Comparison of ENCODE assay signal across 11 cellular contexts in genomic region chr16:27174007-27174406, GRCh38. TPM values are rescaled to one million over a fixed set of nuclear protein-coding genes. Genes with fewer than 3 reads are reported as not detected.
DNase-seq lines count a peak whose midpoint lies in the region; TF ChIP-seq lines count a peak whose summit lies in the region.
"Had no signal": no experiment of that assay in that cellular context is flagged by ENCODE, and none has a peak within 500 bp of the region (broad histone marks: within the 10 kb centered on the region; RNA-seq: fewer than 3 reads in every experiment).

No MANE protein-coding gene starts in this region.

- in situ Hi-C loops in GM13976 (cut with MboI; ENCODE audit: low sequenced_read_pairs, unreplicated experiment): loop anchor here (10.0 kb wide), 2 partner anchors 201 to 281 kb away; no protein-coding TSS in a partner anchor

- no peaks in the 10 kb centered on the region for H3K9me3 ChIP-seq in BE2C
- H3K9me3 ChIP-seq: suprapubic skin had no signal

- DNase-seq in BE2C (peak; percentile 24), NCI-H146 treated with DMSO at 0.1 percent for 48 hours (lab: John Stamatoyannopoulos, UW; ENCODE audit: unreplicated experiment) (peak; percentile 30), GM13976 (ENCODE audit: low spot score) (no peak), NCI-H446 (lab: John Stamatoyannopoulos, UW) (no peak), NCI-H187 (lab: John Stamatoyannopoulos, UW) (no peak), NCI-H345 (lab: John Stamatoyannopoulos, UW) (no peak)
- DNase-seq in activated CD4-positive, alpha-beta T cell treated with anti-CD3 and anti-CD28 coated beads for 4 hours: peak; percentile 45 to 46
- DNase-seq in effector CD4-positive, alpha-beta T cell: peak; percentile 46
- DNase-seq: AML-193, Right ventricle myocardium superior had no signal

- H3K4me1 ChIP-seq in BE2C: no peaks in the 10 kb centered on the region; the same call in 1 of the 2 replicates

- H3K4me3 ChIP-seq in BE2C (ENCODE audit: low read depth, low read length): no peak overlapping the region
- H3K4me3 ChIP-seq: suprapubic skin had no signal

- H3K27me3 ChIP-seq in BE2C: no peaks in the 10 kb centered on the region
- H3K27me3 ChIP-seq: suprapubic skin had no signal

- no peaks in the 10 kb centered on the region for H3K36me3 ChIP-seq in BE2C
- H3K36me3 ChIP-seq: suprapubic skin had no signal

- TF ChIP-seq CTCF in BE2C (IDR thresholded peaks at IDR 0.05; ENCODE audit: low read depth, low read length) (no peak), GM13976 (IDR thresholded peaks at IDR 0.05; ENCODE audit: borderline replicate concordance, control extremely low read depth, extremely low read depth, insufficient read depth, missing control alignments) (no peak)

RNA-seq across cellular contexts. Expression of gene KDM8, which starts 29.3 kb away (rescaled TPM):
- polyA plus RNA-seq in BE2C (2012; ENCODE audit: insufficient read depth, insufficient read length, low read depth): 18.1 TPM

Comparison
In these comparisons a context has a peak if more than half of its experiments do, and no peak if none do; other contexts are left out.
1. DNase-seq: peak in BE2C (single experiment), NCI-H146 treated with DMSO at 0.1 percent for 48 hours (single experiment), activated CD4-positive, alpha-beta T cell treated with anti-CD3 and anti-CD28 coated beads for 4 hours (2 of 2) and effector CD4-positive, alpha-beta T cell (single experiment); none in GM13976 (single experiment), NCI-H446 (0 of 2), NCI-H187 (0 of 2) and NCI-H345 (single experiment).